15 cellular contexts compared by ENCODE assay signal in genomic region chr9:21611896-21612295, GRCh38.
A peak's percentile ranks its signal among the peaks of the same experiment; 100 is the strongest.
DNase-seq lines count a peak whose midpoint lies in the region; TF ChIP-seq lines count a peak whose summit lies in the region.
"Had no signal": no experiment of that assay in that cellular context is flagged by ENCODE, and none has a peak within 500 bp of the region (broad histone marks: within the 10 kb centered on the region; RNA-seq: fewer than 3 reads in every experiment).

No MANE protein-coding gene starts in this region.

- DNase-seq in HPDE6-E6E7 (ENCODE audit: extremely low spot score) (peak; percentile 33), ureter (ENCODE audit: low spot score) (no peak), SIG-M5 (lab: John Stamatoyannopoulos, UW) (no peak), NCI-H1694 treated with DMSO at 0.1 percent for 48 hours (lab: John Stamatoyannopoulos, UW) (no peak), endodermal cell (no peak)
- DNase-seq in activated CD4-positive, alpha-beta T cell treated with anti-CD3 and anti-CD28 coated beads for 4 hours: peak; percentile 38
- peak; percentile 55 for DNase-seq in activated naive CD8-positive, alpha-beta T cell treated with anti-CD3 and anti-CD28 coated beads for 36 hours
- peak; percentile 25 for DNase-seq in stimulated activated CD4-positive, alpha-beta T cell treated with anti-CD3 and anti-CD28 coated beads, Interleukin-1b, Interleukin-23, amount 100 ng/mL, for 48 hours
- DNase-seq: C1 segment of cervical spinal cord, glutamatergic neuron, kidney, NCI-H1048, NCI-H446 had no signal

- H3K4me1 ChIP-seq in endodermal cell (ENCODE audit: control insufficient read depth, insufficient read depth, low read length): peaks cover 5% of the 10 kb centered on the region
- H3K4me1 ChIP-seq: suprapubic skin had no signal

- no peaks in the 10 kb centered on the region for H3K27me3 ChIP-seq in endodermal cell (ENCODE audit: control insufficient read depth, insufficient read depth, low read length, poor library complexity, severe bottlenecking)
- H3K27me3 ChIP-seq: cardiac muscle cell, suprapubic skin had no signal

- peaks cover under 1% of the 10 kb centered on the region for H3K9me3 Mint-ChIP-seq in activated naive CD8-positive, alpha-beta T cell treated with anti-CD3 and anti-CD28 coated beads for 36 hours
- H3K9me3 Mint-ChIP-seq in endodermal cell: no peaks in the 10 kb centered on the region

- no peak overlapping the region for H3K4me3 Mint-ChIP-seq in activated naive CD8-positive, alpha-beta T cell treated with anti-CD3 and anti-CD28 coated beads for 36 hours
- H3K4me3 Mint-ChIP-seq in endodermal cell: no peak overlapping the region

- H3K9me3 ChIP-seq in endodermal cell (ENCODE audit: control insufficient read depth, low read length): no peaks in the 10 kb centered on the region
- H3K9me3 ChIP-seq: suprapubic skin had no signal

- H3K27ac Mint-ChIP-seq in activated naive CD8-positive, alpha-beta T cell treated with anti-CD3 and anti-CD28 coated beads for 36 hours: peak overlapping the region; percentile 16
- no peak overlapping the region for H3K27ac Mint-ChIP-seq in endodermal cell

- peaks cover 74% of the 10 kb centered on the region for H3K4me1 Mint-ChIP-seq in activated naive CD8-positive, alpha-beta T cell treated with anti-CD3 and anti-CD28 coated beads for 36 hours
- H3K4me1 Mint-ChIP-seq in endodermal cell: peaks cover 14% of the 10 kb centered on the region

- H3K4me3 ChIP-seq in endodermal cell (ENCODE audit: low read length): no peak overlapping the region
- H3K4me3 ChIP-seq: cardiac muscle cell, suprapubic skin had no signal

- 88 to 100% methylated on average over 1 of the region's 1 CpG for WGBS in endodermal cell (ENCODE audit: insufficient coverage in 1 of 2, insufficient read length in 1 of 2), 2 experiments

- no peaks in the 10 kb centered on the region for H3K27me3 Mint-ChIP-seq in activated naive CD8-positive, alpha-beta T cell treated with anti-CD3 and anti-CD28 coated beads for 36 hours
- H3K27me3 Mint-ChIP-seq in endodermal cell (ENCODE audit: insufficient read depth): peaks cover 3% of the 10 kb centered on the region

- H3K27ac ChIP-seq in endodermal cell (ENCODE audit: low read depth, low read length): no peak overlapping the region
- H3K27ac ChIP-seq: cardiac muscle cell, suprapubic skin had no signal

- peaks cover 3% of the 10 kb centered on the region for H3K36me3 Mint-ChIP-seq in activated naive CD8-positive, alpha-beta T cell treated with anti-CD3 and anti-CD28 coated beads for 36 hours
- no peaks in the 10 kb centered on the region for H3K36me3 Mint-ChIP-seq in endodermal cell (ENCODE audit: low read depth)

- H3K36me3 ChIP-seq in endodermal cell (ENCODE audit: control insufficient read depth, insufficient read depth, low read length): no peaks in the 10 kb centered on the region
- H3K36me3 ChIP-seq: cardiac muscle cell, suprapubic skin had no signal

- TF ChIP-seq CTCF in endodermal cell (conservative IDR thresholded peaks at IDR 0.05): no peak

- no peak overlapping the region for H3K9ac ChIP-seq in endodermal cell (ENCODE audit: extremely low read depth, low read length, poor library complexity, severe bottlenecking)

Comparison
In these comparisons a context has a peak if more than half of its experiments do, and no peak if none do; other contexts are left out.
1. DNase-seq: peak in HPDE6-E6E7 (single experiment), activated CD4-positive, alpha-beta T cell treated with anti-CD3 and anti-CD28 coated beads for 4 hours (2 of 2), activated naive CD8-positive, alpha-beta T cell treated with anti-CD3 and anti-CD28 coated beads for 36 hours (single experiment) and stimulated activated CD4-positive, alpha-beta T cell treated with anti-CD3 and anti-CD28 coated beads, Interleukin-1b, Interleukin-23, amount 100 ng/mL, for 48 hours (single experiment); none in ureter (single experiment), SIG-M5 (single experiment), NCI-H1694 treated with DMSO at 0.1 percent for 48 hours (single experiment) and endodermal cell (single experiment).